ENCODE assay signal across 10 cellular contexts in the genomic region with DNA sequence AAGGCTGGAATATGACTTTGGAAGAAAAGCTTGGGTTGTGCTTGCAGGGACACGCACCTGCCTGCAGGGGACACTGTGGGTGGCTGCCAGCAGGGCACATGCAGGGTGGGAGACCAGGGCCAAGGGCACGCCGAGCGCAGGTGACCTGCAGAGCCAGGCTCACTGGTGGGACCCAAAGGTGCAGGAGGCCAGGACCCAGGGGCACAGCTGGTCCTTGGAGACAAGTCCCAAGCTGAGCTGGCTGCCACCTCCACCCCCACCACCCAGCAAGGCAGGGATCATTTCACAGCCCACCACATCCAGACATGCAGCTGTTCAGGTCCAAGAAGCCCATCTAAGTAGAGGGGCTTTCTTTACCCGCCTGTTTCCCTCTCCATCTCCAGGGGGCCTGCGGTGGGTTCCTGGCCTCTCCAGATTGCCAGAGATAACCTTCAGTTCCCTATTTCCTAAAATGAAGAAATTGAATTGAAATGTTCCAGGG. TPM values are rescaled to one million over a fixed set of nuclear protein-coding genes. Genes with fewer than 3 reads are reported as not detected.
A peak's percentile ranks its signal among the peaks of the same experiment; 100 is the strongest.
DNase-seq lines count a peak whose midpoint lies in the region; ATAC-seq, FAIRE-seq and TF ChIP-seq lines count a peak whose summit lies in the region.
"Had no signal": no experiment of that assay in that cellular context is flagged by ENCODE, and none has a peak within 500 bp of the region (broad histone marks: within the 10 kb centered on the region; RNA-seq: fewer than 3 reads in every experiment).

No MANE protein-coding gene starts in this region.

- CTCF ChIA-PET in HepG2 (lab: Yijun Ruan, JAX; ENCODE audit: low intra/inter-chr PET ratio, low total read pairs): interaction anchor here (1.6 kb wide), 1 partner anchor 126 kb away, joined by 8 read pairs; no protein-coding TSS in a partner anchor

- H3K9me3 ChIP-seq in BLaER1 (no peaks in the 10 kb centered on the region), HepG2 (ENCODE audit: low read length) (no peaks in the 10 kb centered on the region)

- no peak for TF ChIP-seq POLR2A in HepG2 (IDR thresholded peaks at IDR 0.05; ENCODE audit: insufficient read depth in 1 of 2, low read depth in 2 of 2, low read length in 2 of 2)

- no peak overlapping the region for H2AFZ ChIP-seq in HepG2 (ENCODE audit: low read length)

- H3K4me2 ChIP-seq in BLaER1 (peak overlapping the region; percentile 88), HepG2 (ENCODE audit: low read depth, low read length) (peak overlapping the region; percentile 34; the same call in 1 of the 2 replicates)

- no TSS peak for BruUV-seq in HepG2 (replicated peaks; lab: Mats Ljungman, UMichigan)

- H4K20me1 ChIP-seq in BLaER1 (no peaks in the 10 kb centered on the region), HepG2 (ENCODE audit: insufficient read depth, low read length) (no peaks in the 10 kb centered on the region)

- peak; percentile 77 for TF ChIP-seq RAD21 in HepG2 (CRISPR knock-in tag; IDR thresholded peaks at IDR 0.05)

- ATAC-seq in HepG2 (peak; percentile 69), HG03159 (IDR thresholded peaks at IDR 0.05; ENCODE audit: unreplicated experiment) (no peak), GM19035 (IDR thresholded peaks at IDR 0.05; ENCODE audit: unreplicated experiment) (no peak)

- TF ChIP-seq EP300 in HepG2 (IDR thresholded peaks at IDR 0.05; ENCODE audit: low read depth in 2 of 2, low read length in 2 of 2) (no peak), HepG2 (CRISPR knock-in tag; IDR thresholded peaks at IDR 0.05; ENCODE audit: borderline replicate concordance) (no peak)

- WGBS in HepG2 (ENCODE audit: low lambda C conversion rate): 19% methylated on average over 6 of the region's 6 CpGs

- H3K9ac ChIP-seq in BLaER1: no peak overlapping the region
- no peak overlapping the region for H3K9ac ChIP-seq in HepG2 (ENCODE audit: insufficient read depth, low read depth, low read length)

- H3K27ac ChIP-seq in BLaER1 (peak overlapping the region; percentile 67), HepG2 (ENCODE audit: extremely low read length, insufficient read depth, low read length) (no peak overlapping the region)
- H3K27ac ChIP-seq: epithelial cell of prostate had no signal

- H3K27me3 ChIP-seq in BLaER1 (no peaks in the 10 kb centered on the region), HepG2 (ENCODE audit: control insufficient read depth in 1 of 2, insufficient read depth in 2 of 2, low read length in 2 of 2) (no peaks in the 10 kb centered on the region; a peak in 1 of 5 replicates)

- H3K36me3 ChIP-seq in BLaER1 (no peaks in the 10 kb centered on the region), HepG2 (replicated peaks in 1 of 2; ENCODE audit: control insufficient read depth in 1 of 2, insufficient read depth in 2 of 2, low read length in 2 of 2) (no peaks in the 10 kb centered on the region)

- in situ Hi-C loops in astrocyte of the spinal cord (cut with HindIII; ENCODE audit: low sequenced_read_pairs): no loop called here
- in situ Hi-C loops in HepG2 (cut with HindIII; ENCODE audit: extremely low pct_ligation_motif_present, low pct_unique_long_range_greater_than_20kb): no loop called here

- H3K4me3 ChIP-seq in BLaER1 (no peak overlapping the region), astrocyte of the spinal cord (ENCODE audit: low read depth, low read length) (no peak overlapping the region), HepG2 (replicated peaks in 1 of 3; ENCODE audit: insufficient read depth in 1 of 3, low read depth in 2 of 3, low read length in 3 of 3) (no peak overlapping the region)

- H3K4me1 ChIP-seq in BLaER1 (peaks cover 95% of the 10 kb centered on the region), HepG2 (ENCODE audit: insufficient read depth, low read length) (peaks cover 62% of the 10 kb centered on the region)

- no peaks in the 10 kb centered on the region for H3K79me2 ChIP-seq in HepG2 (ENCODE audit: insufficient read depth, low read length)

- DNase-seq in HCEC 1CT (peak; percentile 33), astrocyte of the spinal cord (ENCODE audit: low read depth, low spot score) (no peak), HepG2 (ENCODE audit: low spot score) (no peak), NCI-H187 treated with DMSO at 0.1 percent for 48 hours (lab: John Stamatoyannopoulos, UW) (no peak), NCI-H2196 treated with DMSO at 0.1 percent for 48 hours (lab: John Stamatoyannopoulos, UW; ENCODE audit: unreplicated experiment) (no peak)
- DNase-seq: stimulated activated CD4-positive, alpha-beta T cell treated with anti-CD3 and anti-CD28 coated beads, Interleukin-12 subunit alpha, Interleukin-12 subunit beta, amount 100 ng/mL, for 4 hours had no signal

- TF ChIP-seq CTCF in astrocyte of the spinal cord (IDR thresholded peaks at IDR 0.05; ENCODE audit: low read depth, low read length): peak; percentile 63
- TF ChIP-seq CTCF in HepG2 (CRISPR knock-in tag; IDR thresholded peaks at IDR 0.05): peak; percentile 95

- FAIRE-seq in HepG2 (lab: Jason Lieb, UNC): no peak

- POLR2A ChIA-PET in HepG2 (lab: Yijun Ruan, JAX): interaction anchor here (1.0 to 3.1 kb wide), 4 partner anchors 12 to 18 kb away, joined by 3 to 12 read pairs (median 7); partner anchors contain the start of gene CLIP2

- intact Hi-C loops in HepG2 (cut with micrococcal nuclease; ENCODE audit: unreplicated experiment): no loop called here

TF ChIP-seq in HepG2, 621 proteins besides CTCF, POLR2A, EP300 and RAD21 (continues in another document):
- no peak for TF ChIP-seq HNRNPK (IDR thresholded peaks at IDR 0.05; ENCODE audit: low read depth, low read length, poor library complexity, severe bottlenecking)
- TF ChIP-seq MYNN (CRISPR knock-in tag; IDR thresholded peaks at IDR 0.05; ENCODE audit: low read depth): no peak
- 0 out of 2 replicates have a peak, but pooled peaks have one; percentile 37 for TF ChIP-seq AHR (CRISPR knock-in tag; IDR thresholded peaks at IDR 0.05)
- TF ChIP-seq ZNF747 (CRISPR knock-in tag; IDR thresholded peaks at IDR 0.05; ENCODE audit: borderline replicate concordance): no peak
- TF ChIP-seq PHB2 (IDR thresholded peaks at IDR 0.05; ENCODE audit: partially characterized antibody): no peak
- no peak for TF ChIP-seq ZNF746 (CRISPR knock-in tag; IDR thresholded peaks at IDR 0.05)
- 0 out of 2 replicates have a peak, but pooled peaks have one; percentile 8 for TF ChIP-seq CEBPG (CRISPR knock-in tag; IDR thresholded peaks at IDR 0.05)
- no peak for TF ChIP-seq ZNF749 (CRISPR knock-in tag; IDR thresholded peaks at IDR 0.05; ENCODE audit: borderline replicate concordance)
- no peak for TF ChIP-seq SRF (IDR thresholded peaks at IDR 0.05; ENCODE audit: low read depth, low read length)
- TF ChIP-seq ZNF234 (CRISPR knock-in tag; conservative IDR thresholded peaks at IDR 0.05): no peak

RNA-seq across cellular contexts. Expression of gene CLIP2, which starts 13.8 kb away (rescaled TPM):
- 13.6 and 17.4 TPM in 2 replicates for total RNA-seq in HepG2 (2016; rRNA removed; fragmentation: Illumina TruSeq; extraction: Trizol)
- 7.5 and 7.6 TPM in 2 replicates for total RNA-seq in HepG2 (2016; cell fraction: cytosol; rRNA removed; fragmentation: Illumina TruSeq; extraction: Trizol; ENCODE audit: low read depth)
- total RNA-seq in HepG2 (2016; cell fraction: insoluble cytoplasmic fraction; rRNA removed; fragmentation: Illumina TruSeq; extraction: Trizol): 10.6 and 19.9 TPM in 2 replicates
- 9.6 and 10.3 TPM in 2 replicates for total RNA-seq in HepG2 (2016; cell fraction: membrane; rRNA removed; fragmentation: Illumina TruSeq; extraction: Trizol)
- total RNA-seq in HepG2 (2016; cell fraction: nucleus; rRNA removed; fragmentation: Illumina TruSeq; extraction: Trizol): 15.2 and 16.4 TPM in 2 replicates
- 6.5 and 9.2 TPM in 2 replicates for polyA plus RNA-seq in HepG2 (2011; rRNA removed)
- 6.5 and 7.4 TPM in 2 replicates for polyA plus RNA-seq in HepG2 (2011; cell fraction: cytosol; rRNA removed)
- 19.0 and 19.1 TPM in 2 replicates for polyA plus RNA-seq in HepG2 (2011; cell fraction: nucleus; rRNA removed)
- 14.2 and 32.5 TPM in 2 replicates for polyA plus RNA-seq in HepG2 (2012)
- 1.6 and 1.8 TPM in 2 replicates for polyA plus RNA-seq in HepG2 (2016; cell fraction: cytosol; fragmentation: Illumina TruSeq; extraction: Trizol; ENCODE audit: low read depth)
- 10.0 and 13.1 TPM in 2 replicates for polyA plus RNA-seq in HepG2 (2016; cell fraction: insoluble cytoplasmic fraction; fragmentation: Illumina TruSeq; extraction: Trizol; ENCODE audit: low read depth)
- polyA plus RNA-seq in HepG2 (2016; cell fraction: membrane; fragmentation: Illumina TruSeq; extraction: Trizol; ENCODE audit: low read depth): 4.5 and 5.2 TPM in 2 replicates
- polyA plus RNA-seq in HepG2 (2016; cell fraction: nucleus; fragmentation: Illumina TruSeq; extraction: Trizol; ENCODE audit: insufficient read depth, low read depth): 22.6 and 24.8 TPM in 2 replicates
- polyA minus RNA-seq in HepG2 (2011; rRNA and poly(A)+ RNA removed; ENCODE audit: low replicate concordance): 2.9 and 19.1 TPM in 2 replicates
- polyA minus RNA-seq in HepG2 (2011; cell fraction: cytosol; rRNA and poly(A)+ RNA removed): 9.1 and 11.1 TPM in 2 replicates
- polyA minus RNA-seq in HepG2 (2011; cell fraction: nucleus; rRNA and poly(A)+ RNA removed): 14.3 and 17.3 TPM in 2 replicates

RNA-seq across cellular contexts. Expression of gene RFC2, which starts 21.2 kb away (rescaled TPM):
- 43.5 and 51.2 TPM in 2 replicates for total RNA-seq in HepG2 (2016; rRNA removed; fragmentation: Illumina TruSeq; extraction: Trizol)
- 22.7 TPM in 2 replicates for total RNA-seq in HepG2 (2016; cell fraction: cytosol; rRNA removed; fragmentation: Illumina TruSeq; extraction: Trizol; ENCODE audit: low read depth)
- 44.7 and 55.0 TPM in 2 replicates for total RNA-seq in HepG2 (2016; cell fraction: insoluble cytoplasmic fraction; rRNA removed; fragmentation: Illumina TruSeq; extraction: Trizol)
- total RNA-seq in HepG2 (2016; cell fraction: membrane; rRNA removed; fragmentation: Illumina TruSeq; extraction: Trizol): 29.4 and 29.5 TPM in 2 replicates
- 16.1 and 16.4 TPM in 2 replicates for total RNA-seq in HepG2 (2016; cell fraction: nucleus; rRNA removed; fragmentation: Illumina TruSeq; extraction: Trizol)
- polyA plus RNA-seq in HepG2 (2011; rRNA removed): 14.2 and 14.6 TPM in 2 replicates
- polyA plus RNA-seq in HepG2 (2011; cell fraction: cytosol; rRNA removed): 12.7 and 17.2 TPM in 2 replicates
- polyA plus RNA-seq in HepG2 (2011; cell fraction: nucleus; rRNA removed): 4.5 TPM in 2 replicates
- polyA plus RNA-seq in HepG2 (2012): 8.2 and 15.6 TPM in 2 replicates
- polyA plus RNA-seq in HepG2 (2016; cell fraction: cytosol; fragmentation: Illumina TruSeq; extraction: Trizol; ENCODE audit: low read depth): 20.5 and 22.0 TPM in 2 replicates
- polyA plus RNA-seq in HepG2 (2016; cell fraction: insoluble cytoplasmic fraction; fragmentation: Illumina TruSeq; extraction: Trizol; ENCODE audit: low read depth): 64.2 and 73.3 TPM in 2 replicates
- 28.2 TPM in 2 replicates for polyA plus RNA-seq in HepG2 (2016; cell fraction: membrane; fragmentation: Illumina TruSeq; extraction: Trizol; ENCODE audit: low read depth)
- 27.9 and 32.8 TPM in 2 replicates for polyA plus RNA-seq in HepG2 (2016; cell fraction: nucleus; fragmentation: Illumina TruSeq; extraction: Trizol; ENCODE audit: insufficient read depth, low read depth)
- polyA minus RNA-seq in HepG2 (2011; rRNA and poly(A)+ RNA removed; ENCODE audit: low replicate concordance): 19.7 and 106 TPM in 2 replicates
- polyA minus RNA-seq in HepG2 (2011; cell fraction: cytosol; rRNA and poly(A)+ RNA removed): 11.3 and 12.6 TPM in 2 replicates
- 9.6 and 11.5 TPM in 2 replicates for polyA minus RNA-seq in HepG2 (2011; cell fraction: nucleus; rRNA and poly(A)+ RNA removed)
